ENCODE assay signal across 19 cellular contexts in the genomic region with DNA sequence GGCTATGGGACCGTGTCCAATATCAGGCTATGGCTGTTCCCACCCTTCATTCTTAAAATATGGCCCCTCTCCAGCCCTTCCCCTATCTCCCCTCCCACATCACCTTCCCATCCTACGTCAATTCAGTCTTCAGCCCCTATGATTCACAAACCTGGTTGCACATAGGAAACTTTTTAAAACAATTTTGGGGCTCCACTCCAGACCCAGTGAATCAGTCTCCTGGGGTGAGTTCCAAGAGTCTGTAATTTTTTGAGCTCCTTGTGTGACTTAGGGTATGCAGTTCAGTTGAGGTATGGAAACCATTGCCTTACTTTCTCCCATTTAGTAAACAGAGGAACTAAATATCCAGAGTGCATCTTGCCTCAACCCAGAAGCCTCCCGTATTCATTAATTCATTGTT. TPM values are rescaled to one million over a fixed set of nuclear protein-coding genes. Genes with fewer than 3 reads are reported as not detected.
DNase-seq lines count a peak whose midpoint lies in the region; ATAC-seq and TF ChIP-seq lines count a peak whose summit lies in the region.
"Had no signal": no experiment of that assay in that cellular context is flagged by ENCODE, and none has a peak within 500 bp of the region (broad histone marks: within the 10 kb centered on the region; RNA-seq: fewer than 3 reads in every experiment).

No MANE protein-coding gene starts in this region.

- H3K79me2 ChIP-seq in parathyroid adenoma = no peaks in the 10 kb centered on the region

- H3K9ac ChIP-seq in parathyroid adenoma = no peak overlapping the region
- H3K9ac ChIP-seq: BLaER1 had no signal

- H3K27me3 ChIP-seq in parathyroid adenoma (ENCODE audit: control insufficient read depth, insufficient read depth, low read length) = no peaks in the 10 kb centered on the region
- H3K27me3 ChIP-seq: BLaER1 had no signal

- no peaks in the 10 kb centered on the region for H3K9me3 ChIP-seq in parathyroid adenoma (ENCODE audit: control insufficient read depth, low read length)
- H3K9me3 ChIP-seq: BLaER1 had no signal

- H3K4me2 ChIP-seq in parathyroid adenoma (ENCODE audit: low read length) = no peak overlapping the region
- H3K4me2 ChIP-seq: BLaER1, GM23338 had no signal

- H3K4me3 ChIP-seq in AG10803 (ENCODE audit: low read length) = no peak overlapping the region
- no peak overlapping the region for H3K4me3 ChIP-seq in fibroblast of mammary gland (ENCODE audit: control insufficient read depth, low read depth, low read length)
- no peak overlapping the region for H3K4me3 ChIP-seq in parathyroid adenoma (ENCODE audit: low read depth, low read length)
- H3K4me3 ChIP-seq: BLaER1, GM23338 had no signal

- H3K27me3 Mint-ChIP-seq in nephron progenitor cell (ENCODE audit: low read depth, poor library complexity) = peaks cover 14% of the 10 kb centered on the region

- H2AFZ ChIP-seq in parathyroid adenoma = peak overlapping the region; percentile 14
- H2AFZ ChIP-seq: GM23338 had no signal

- peaks cover 3% of the 10 kb centered on the region for H3K4me1 ChIP-seq in parathyroid adenoma
- H3K4me1 ChIP-seq: BLaER1 had no signal

- no peak for TF ChIP-seq CTCF in AG10803 (conservative IDR thresholded peaks at IDR 0.05; ENCODE audit: low read length)
- TF ChIP-seq CTCF in fibroblast of mammary gland (conservative IDR thresholded peaks at IDR 0.05; ENCODE audit: control insufficient read depth, insufficient read depth, low read depth, low read length) = no peak
- no peak for TF ChIP-seq CTCF in parathyroid adenoma (IDR thresholded peaks at IDR 0.05)
- no peak for TF ChIP-seq CTCF in nephron progenitor cell (IDR thresholded peaks at IDR 0.05)

- H3K36me3 Mint-ChIP-seq in nephron progenitor cell (ENCODE audit: low read depth) = no peaks in the 10 kb centered on the region
- H3K36me3 Mint-ChIP-seq: CD14-positive monocyte; CD4-positive, alpha-beta memory T cell had no signal

- no peaks in the 10 kb centered on the region for H3K4me1 Mint-ChIP-seq in nephron progenitor cell
- H3K4me1 Mint-ChIP-seq: CD14-positive monocyte; CD4-positive, alpha-beta memory T cell; GM23338 had no signal

- DNase-seq in AG10803 (ENCODE audit: low read depth) (peak; percentile 8), HCEC 1CT (peak; percentile 10), fibroblast of mammary gland (ENCODE audit: low read depth) (peak; percentile 17), nephron progenitor cell (no peak), glomerular visceral epithelial cell (ENCODE audit: extremely low spot score) (no peak), kidney glomerular epithelial cell (lab: John Stamatoyannopoulos, UW) (no peak), left colon (no peak)
- DNase-seq: CD4-positive, alpha-beta memory T cell; DMS153; DMS79; GDM1; HFFc6 had no signal

- H3K27ac Mint-ChIP-seq in nephron progenitor cell = no peak overlapping the region
- H3K27ac Mint-ChIP-seq: CD14-positive monocyte; CD4-positive, alpha-beta memory T cell; GM23338; HFFc6 had no signal

- no peaks in the 10 kb centered on the region for H3K36me3 ChIP-seq in parathyroid adenoma (ENCODE audit: control insufficient read depth, insufficient read depth, low read length)
- H3K36me3 ChIP-seq: BLaER1 had no signal

- no peak for ATAC-seq in left colon
- ATAC-seq: GM23338, HCT116 had no signal

- peak overlapping the region; percentile 29 for H3K27ac ChIP-seq in parathyroid adenoma
- H3K27ac ChIP-seq: BLaER1 had no signal

- no peaks in the 10 kb centered on the region for H3K9me3 Mint-ChIP-seq in nephron progenitor cell
- H3K9me3 Mint-ChIP-seq: CD14-positive monocyte; CD4-positive, alpha-beta memory T cell; GM23338; HFFc6 had no signal

- H3K4me3 Mint-ChIP-seq in nephron progenitor cell = no peak overlapping the region
- H3K4me3 Mint-ChIP-seq: CD14-positive monocyte, GM23338, HFFc6 had no signal

- intact Hi-C loops in left colon (cut with DNase I, micrococcal nuclease) = no loop called here

RNA-seq across cellular contexts. Expression of a gene that starts 5.5 kb away (rescaled TPM):
- 100 to 1,000 TPM; 301 to 321 TPM for total RNA-seq in left colon
- total RNA-seq: A172; CD4-positive, alpha-beta memory T cell; Daoy; GM23338; HFFc6 had no signal

RNA-seq across cellular contexts. Expression of a gene that starts 24.2 kb away (rescaled TPM):
- total RNA-seq in left colon = not detected
- total RNA-seq: A172; CD4-positive, alpha-beta memory T cell; Daoy; GM23338; HFFc6 had no signal

RNA-seq across cellular contexts. Expression of a gene that starts 50.0 kb away (rescaled TPM):
- total RNA-seq in left colon = 10 to 100 TPM in 1 of 2 donors, 1 to 10 TPM in 1; 9.5 to 10.2 TPM

Comparison
In these comparisons a context has a peak if more than half of its experiments do, and no peak if none do; other contexts are left out.
1. DNase-seq: peak in AG10803 (single experiment), HCEC 1CT (single experiment) and fibroblast of mammary gland (single experiment); none in nephron progenitor cell (single experiment), glomerular visceral epithelial cell (single experiment), kidney glomerular epithelial cell (single experiment) and left colon (0 of 2).